In genomic region chr7:150448789-150449147, GRCh38 we compare ENCODE assay signal across 8 cellular contexts. TPM values are rescaled to one million over a fixed set of nuclear protein-coding genes. Genes with fewer than 3 reads are reported as not detected.
DNase-seq lines count a peak whose midpoint lies in the region; ATAC-seq and TF ChIP-seq lines count a peak whose summit lies in the region.

No MANE protein-coding gene starts in this region.

- peak overlapping the region in 1 of 2 donors; percentile 73 for H3K27ac ChIP-seq in right atrium auricular region
- peak overlapping the region in 3 of 4 donors; percentile 73 to 78 (median 75) for H3K27ac ChIP-seq in gastrocnemius medialis

- H3K27me3 ChIP-seq in H7 (ENCODE audit: control insufficient read depth, insufficient read depth, low read length) (peaks cover 4% of the 10 kb centered on the region), adipocyte (replicated peaks; ENCODE audit: control insufficient read depth, insufficient read depth, low read length) (peaks cover 36% of the 10 kb centered on the region), right atrium auricular region (no peaks in the 10 kb centered on the region), gastrocnemius medialis (peaks cover 0 to 12% (median 7%) of the 10 kb centered on the region in 3 donors)

- in situ Hi-C loops in gastrocnemius medialis (cut with MboI; ENCODE audit: low sequenced_read_pairs in 4 of 4) = loop anchor here in 2 of 4 donors (10.0 kb wide), 1 partner anchor 306 kb away; no protein-coding TSS in a partner anchor

- H3K4me3 ChIP-seq in H7 (ENCODE audit: insufficient read depth, low read depth, low read length) = no peak overlapping the region
- H3K4me3 ChIP-seq in adipocyte (ENCODE audit: low read length) = no peak overlapping the region
- H3K4me3 ChIP-seq in right atrium auricular region = no peak overlapping the region
- peak overlapping the region in 1 of 4 donors; percentile 40 for H3K4me3 ChIP-seq in gastrocnemius medialis

- H3K4me1 ChIP-seq in adipocyte (ENCODE audit: control insufficient read depth, insufficient read depth, low read length) = peaks cover 11% of the 10 kb centered on the region
- peaks cover 0 to 25% of the 10 kb centered on the region in 2 donors for H3K4me1 ChIP-seq in right atrium auricular region
- no peaks in the 10 kb centered on the region for H3K4me1 ChIP-seq in gastrocnemius medialis

- ATAC-seq in gastrocnemius medialis = no peak
- ATAC-seq in GM21390 (IDR thresholded peaks at IDR 0.05; ENCODE audit: unreplicated experiment) = no peak

- H3K36me3 ChIP-seq in H7 (replicated peaks; ENCODE audit: control insufficient read depth, insufficient read depth, low read length) (no peaks in the 10 kb centered on the region), adipocyte (ENCODE audit: control insufficient read depth, insufficient read depth, low read length, severe bottlenecking) (no peaks in the 10 kb centered on the region), right atrium auricular region (no peaks in the 10 kb centered on the region), gastrocnemius medialis (no peaks in the 10 kb centered on the region)

- DNase-seq in ELF-1 (ENCODE audit: low read depth, low spot score) = peak; percentile 84
- peak; percentile 94 for DNase-seq in H7
- peak; percentile 73 for DNase-seq in NCI-H1092 (lab: John Stamatoyannopoulos, UW)
- DNase-seq in T follicular helper cell (ENCODE audit: low read depth) = peak; percentile 83
- peak; percentile 74 for DNase-seq in adipocyte (ENCODE audit: low read depth)
- DNase-seq in right atrium auricular region (ENCODE audit: low spot score) = peak; percentile 78
- peak; percentile 29 to 43 for DNase-seq in gastrocnemius medialis

- TF ChIP-seq POLR2A in gastrocnemius medialis (IDR thresholded peaks at IDR 0.05) = no peak

- no peak overlapping the region for H3K9ac ChIP-seq in adipocyte (ENCODE audit: low read length)

- intact Hi-C loops in gastrocnemius medialis (cut with DNase I; ENCODE audit: low total_unique reads) = loop anchor here (5.0 kb wide), 1 partner anchor 309 kb away; no protein-coding TSS in a partner anchor

- TF ChIP-seq CTCF in right atrium auricular region (IDR thresholded peaks at IDR 0.05) (peak; percentile 71 to 94), gastrocnemius medialis (IDR thresholded peaks at IDR 0.05 in 4 of 5, conservative IDR thresholded peaks at IDR 0.05 in 1 of 5) (peak; percentile 35 to 66 (median 65))

- H3K9me3 ChIP-seq in adipocyte (ENCODE audit: control insufficient read depth, low read length) = no peaks in the 10 kb centered on the region
- H3K9me3 ChIP-seq in right atrium auricular region = no peaks in the 10 kb centered on the region
- H3K9me3 ChIP-seq in gastrocnemius medialis = no peaks in the 10 kb centered on the region

RNA-seq across cellular contexts. Expression of gene GIMAP8, which starts 1.7 kb away (rescaled TPM):
- total RNA-seq in H7 (2014; rRNA removed; shearing (Covaris generic)) = not detected in 2 replicates
- 1 to 10 TPM; 6.6 to 9.6 TPM for total RNA-seq in right atrium auricular region
- 10 to 100 TPM in 1 of 4 donors, 1 to 10 TPM in 3; 5.4 to 10.4 (median 7.1) TPM for total RNA-seq in gastrocnemius medialis

Comparison
In these comparisons a context has a peak if more than half of its experiments do, and no peak if none do; other contexts are left out.
1. DNase-seq: peak in every context shown above with its lines; median percentile 94 in H7; 84 in ELF-1; 83 in T follicular helper cell; 78 in right atrium auricular region; 74 in adipocyte; 73 in NCI-H1092; 36 in gastrocnemius medialis.